Comparison of ENCODE assay signal across 19 cellular contexts in genomic region chr4:2458546-2459491, GRCh38. TPM values are rescaled to one million over a fixed set of nuclear protein-coding genes. Genes with fewer than 3 reads are reported as not detected.
"Had no signal": no experiment of that assay in that cellular context is flagged by ENCODE, and none has a peak within 500 bp of the region (broad histone marks: within the 10 kb centered on the region; RNA-seq: fewer than 3 reads in every experiment).

No MANE protein-coding gene starts in this region.

- ATAC-seq: activated T-helper 17 cell treated with anti-CD3 and anti-CD28 coated beads, Interleukin-2, amount 50 U/mL, for 72 hours; natural killer cell treated with Interleukin-12 subunit alpha and Interleukin-12 subunit beta and Interleukin-15 and Interleukin-18, amount 100 ng/mL, for 72 hours; psoas muscle; right lobe of liver had no signal

- H3K9me3 ChIP-seq: esophagus squamous epithelium, psoas muscle, right lobe of liver, suprapubic skin, upper lobe of left lung had no signal

- H3K27ac ChIP-seq: brain microvascular endothelial cell, esophagus squamous epithelium, psoas muscle, right lobe of liver, suprapubic skin, upper lobe of left lung had no signal

- H3K4me1 ChIP-seq: psoas muscle had no signal

- H3K27me3 ChIP-seq: brain microvascular endothelial cell, right lobe of liver, upper lobe of left lung had no signal

- H3K4me3 ChIP-seq: esophagus squamous epithelium, psoas muscle, right lobe of liver, smooth muscle cell, suprapubic skin, upper lobe of left lung had no signal

- H3K36me3 ChIP-seq: brain microvascular endothelial cell, esophagus squamous epithelium, right lobe of liver, suprapubic skin, upper lobe of left lung had no signal

- DNase-seq: activated CD4-positive, CD25-positive, alpha-beta regulatory T cell treated with anti-CD3 and anti-CD28 coated beads, Interleukin-2, amount 50 U/mL, for 72 hours; activated naive CD4-positive, alpha-beta T cell treated with Interleukin-2 at 50 U/mL for 16 hours; activated T-cell treated with anti-CD3 and anti-CD28 coated beads for 4 hours; anterior cingulate cortex; brain microvascular endothelial cell; cortex of kidney; effector CD4-positive, alpha-beta T cell; esophagus squamous epithelium; immature natural killer cell; psoas muscle had no signal

RNA-seq across cellular contexts. Expression of gene CFAP99, which starts 40.1 kb away (rescaled TPM):
- total RNA-seq: fibroblast of villous mesenchyme; lower leg skin; mesenteric fat pad; natural killer cell treated with Interleukin-12 subunit alpha and Interleukin-12 subunit beta and Interleukin-15 and Interleukin-18, amount 100 ng/mL, for 72 hours; psoas muscle; smooth muscle cell; suprapubic skin had no signal
- polyA plus RNA-seq: immature natural killer cell, smooth muscle cell had no signal

RNA-seq across cellular contexts. Expression of gene ZFYVE28, which starts 40.4 kb away (rescaled TPM):
- polyA plus RNA-seq: smooth muscle cell had no signal
